ENCODE assay signal across 21 cellular contexts in genomic region chr12:118821386-118821928, GRCh38.
DNase-seq lines count a peak whose midpoint lies in the region; ATAC-seq and TF ChIP-seq lines count a peak whose summit lies in the region.
"Had no signal": no experiment of that assay in that cellular context is flagged by ENCODE, and none has a peak within 500 bp of the region (broad histone marks: within the 10 kb centered on the region; RNA-seq: fewer than 3 reads in every experiment).

No MANE protein-coding gene starts in this region.

- H3K36me3 Mint-ChIP-seq in H9 (ENCODE audit: insufficient read depth in 1 of 3, low read depth in 3 of 3) (no peaks in the 10 kb centered on the region), WTC11 (no peaks in the 10 kb centered on the region)
- H3K36me3 Mint-ChIP-seq: CD4-positive, CD25-positive, alpha-beta regulatory T cell had no signal

- H3K9me3 ChIP-seq in H9 (ENCODE audit: control insufficient read depth, low read depth, low read length) (no peaks in the 10 kb centered on the region), neuronal stem cell (replicated peaks in 1 of 2; ENCODE audit: control insufficient read depth in 2 of 2, insufficient read depth in 1 of 2, low read depth in 1 of 2, low read length in 2 of 2) (no peaks in the 10 kb centered on the region)
- H3K9me3 ChIP-seq: Caco-2, Peyer's patch had no signal

- WGBS in H9 (ENCODE audit: extremely low coverage, insufficient read length, low lambda C conversion rate), result no CpG with 5 or more reads among the region's 5 CpGs
- no CpG with 5 or more reads among the region's 5 CpGs for WGBS in neuronal stem cell (ENCODE audit: extremely low coverage in 2 of 2, insufficient read length in 2 of 2, insufficient replicate concordance in 1 of 2), 2 donors

- H3K79me2 ChIP-seq in H9 (ENCODE audit: insufficient read depth, low read length), result no peaks in the 10 kb centered on the region

- TF ChIP-seq CTCF in H9 (conservative IDR thresholded peaks at IDR 0.05) (peak; percentile 53), WTC11 (IDR thresholded peaks at IDR 0.05) (no peak)

- H4K91ac ChIP-seq in H9 (ENCODE audit: insufficient read length, low read depth, low read length), result no peak overlapping the region
- H4K91ac ChIP-seq in neuronal stem cell (ENCODE audit: low read depth, low read length, poor library complexity), result no peak overlapping the region

- no peak overlapping the region for H2BK120ac ChIP-seq in H9 (ENCODE audit: low read depth, low read length, poor library complexity, severe bottlenecking)
- no peak overlapping the region for H2BK120ac ChIP-seq in neuronal stem cell (ENCODE audit: low read depth, low read length)

- peak; percentile 65; the same call in 1 of the 2 replicates for ATAC-seq in WTC11
- ATAC-seq: Right ventricle myocardium inferior had no signal

- DNase-seq in NCI-H146 (lab: John Stamatoyannopoulos, UW) (peak; percentile 33), NCI-H146 treated with DMSO at 0.1 percent for 48 hours (lab: John Stamatoyannopoulos, UW; ENCODE audit: unreplicated experiment) (no peak), H9 (no peak), WTC11 (ENCODE audit: low spot score) (no peak), iPS-NIHi7 (ENCODE audit: extremely low spot score) (peak; percentile 31), occipital lobe (lab: John Stamatoyannopoulos, UW) (no peak), neuronal stem cell (ENCODE audit: low spot score) (no peak), DMS153 (lab: John Stamatoyannopoulos, UW) (no peak)
- DNase-seq: AML-193; Caco-2; CD4-positive, CD25-positive, alpha-beta regulatory T cell; GF-D8; KG1; MV-4-11; NCI-H187 treated with DMSO at 0.1 percent for 48 hours; NCI-H2171; NCI-H526; NK-92 treated with Interleukin-12 subunit alpha and Interleukin-12 subunit beta, amount 100 ng/mL, for 24 hours; Peyer's patch had no signal

- no peak overlapping the region for H3K4me3 ChIP-seq in neuronal stem cell (ENCODE audit: low read length in 2 of 2)
- H3K4me3 ChIP-seq: Peyer's patch had no signal

- H3K4me2 ChIP-seq in H9 (ENCODE audit: insufficient read depth, insufficient read length, low read length) (no peak overlapping the region), neuronal stem cell (ENCODE audit: insufficient read depth, low read length, poor library complexity, severe bottlenecking) (no peak overlapping the region)

- no peak overlapping the region for H3K27ac Mint-ChIP-seq in H9
- no peak overlapping the region for H3K27ac Mint-ChIP-seq in WTC11
- H3K27ac Mint-ChIP-seq: CD4-positive, CD25-positive, alpha-beta regulatory T cell had no signal

- H3K9ac ChIP-seq in H9 (ENCODE audit: extremely low read depth, insufficient read length, low read length) (no peak overlapping the region), neuronal stem cell (ENCODE audit: low read depth, low read length, poor library complexity) (no peak overlapping the region)

- no peaks in the 10 kb centered on the region; a peak in 1 of 5 replicates for H3K9me3 Mint-ChIP-seq in H9
- no peaks in the 10 kb centered on the region for H3K9me3 Mint-ChIP-seq in WTC11

- H4K20me1 ChIP-seq in H9 (ENCODE audit: control insufficient read depth, insufficient read depth, insufficient read length), result no peaks in the 10 kb centered on the region

- CTCF ChIA-PET in WTC11 (lab: Charles Lee), result interaction anchor here (0.6 to 1.8 kb wide), 6 partner anchors 23 to 375 kb away, joined by 3 to 8 read pairs (median 3); no protein-coding TSS in a partner anchor

- POLR2A ChIA-PET in WTC11 (lab: Charles Lee), result no interaction called here

- H2AFZ ChIP-seq in H9 (ENCODE audit: low read length) (no peak overlapping the region), neuronal stem cell (ENCODE audit: low read length) (no peak overlapping the region)

- H4K5ac ChIP-seq in H9 (ENCODE audit: insufficient read length, low read depth, low read length), result no peak overlapping the region

- no peak overlapping the region for H4K8ac ChIP-seq in H9 (replicated peaks; ENCODE audit: insufficient read length, low read depth, low read length)
- H4K8ac ChIP-seq in neuronal stem cell (ENCODE audit: low read depth, low read length), result no peak overlapping the region

- H3K14ac ChIP-seq in H9 (ENCODE audit: insufficient read depth, low read length), result no peak overlapping the region
- H3K14ac ChIP-seq in neuronal stem cell (ENCODE audit: low read length), result no peak overlapping the region

- no peaks in the 10 kb centered on the region for H3K36me3 ChIP-seq in neuronal stem cell (replicated peaks in 1 of 2; ENCODE audit: control insufficient read depth in 2 of 2, insufficient read depth in 2 of 2, low read length in 2 of 2)
- H3K36me3 ChIP-seq: Peyer's patch had no signal

- no peaks in the 10 kb centered on the region for H3K27me3 ChIP-seq in H9 (ENCODE audit: insufficient read depth, low read length)
- no peaks in the 10 kb centered on the region for H3K27me3 ChIP-seq in neuronal stem cell (ENCODE audit: control insufficient read depth in 3 of 3, insufficient read depth in 3 of 3, low read depth in 1 of 3, low read length in 3 of 3)
- H3K27me3 ChIP-seq: Peyer's patch had no signal

- H3K27ac ChIP-seq in H9 (ENCODE audit: insufficient read length, low read depth, low read length) (no peak overlapping the region), neuronal stem cell (replicated peaks; ENCODE audit: low read length) (no peak overlapping the region)
- H3K27ac ChIP-seq: 22Rv1, Peyer's patch had no signal

- no peak overlapping the region for H3K4ac ChIP-seq in H9 (ENCODE audit: low read depth, low read length)
- H3K4ac ChIP-seq in neuronal stem cell (ENCODE audit: low read length), result no peak overlapping the region

- H3K79me1 ChIP-seq in H9 (ENCODE audit: insufficient read depth, low read depth, low read length, poor library complexity, severe bottlenecking) (no peaks in the 10 kb centered on the region), neuronal stem cell (ENCODE audit: low read depth, low read length) (no peaks in the 10 kb centered on the region)

- H3K4me1 ChIP-seq in H9 (ENCODE audit: insufficient read depth, low read length) (no peaks in the 10 kb centered on the region), neuronal stem cell (ENCODE audit: control insufficient read depth in 2 of 2, insufficient read depth in 1 of 2, low read depth in 1 of 2, low read length in 2 of 2) (no peaks in the 10 kb centered on the region)
- H3K4me1 ChIP-seq: Caco-2, Peyer's patch had no signal

- H2BK20ac ChIP-seq in H9 (ENCODE audit: low read depth, low read length, poor library complexity, severe bottlenecking), result no peak overlapping the region

- H3K27me3 Mint-ChIP-seq in H9 (ENCODE audit: low read depth), result no peaks in the 10 kb centered on the region; the same call in none of the 2 replicates
- H3K27me3 Mint-ChIP-seq in WTC11 (ENCODE audit: low read depth), result peaks cover 2% of the 10 kb centered on the region
- H3K27me3 Mint-ChIP-seq: CD4-positive, CD25-positive, alpha-beta regulatory T cell had no signal

- no peak overlapping the region for H3T11ph ChIP-seq in H9 (ENCODE audit: low read length)

- H2BK12ac ChIP-seq in H9 (ENCODE audit: insufficient read length, low read depth, low read length) (no peak overlapping the region), neuronal stem cell (ENCODE audit: low read length) (no peak overlapping the region)

- H3K56ac ChIP-seq in H9 (ENCODE audit: insufficient read length, low read depth, low read length), result no peak overlapping the region

- H3K23ac ChIP-seq in H9 (ENCODE audit: insufficient read length, low read depth, low read length) (no peak overlapping the region), neuronal stem cell (ENCODE audit: low read depth, low read length, poor library complexity) (no peak overlapping the region)

- H3K23me2 ChIP-seq in H9 (ENCODE audit: insufficient read length, low read depth, low read length, poor library complexity, severe bottlenecking), result no peaks in the 10 kb centered on the region

- H2BK5ac ChIP-seq in H9 (ENCODE audit: insufficient read length, low read length) (no peak overlapping the region), neuronal stem cell (ENCODE audit: low read length) (no peak overlapping the region)

- H2BK15ac ChIP-seq in H9 (ENCODE audit: low read depth, low read length) (no peak overlapping the region), neuronal stem cell (ENCODE audit: low read length) (no peak overlapping the region)

- H3K4me1 Mint-ChIP-seq in H9 (peaks cover 6 to 8% of the 10 kb centered on the region in 2 experiments), WTC11 (peaks cover 8% of the 10 kb centered on the region)
- H3K4me1 Mint-ChIP-seq: CD4-positive, CD25-positive, alpha-beta regulatory T cell had no signal

- no peak overlapping the region for H3K4me3 Mint-ChIP-seq in H9
- no peak overlapping the region for H3K4me3 Mint-ChIP-seq in WTC11
- H3K4me3 Mint-ChIP-seq: CD4-positive, CD25-positive, alpha-beta regulatory T cell had no signal

- H3K18ac ChIP-seq in H9 (ENCODE audit: insufficient read length, low read depth, low read length) (no peak overlapping the region), neuronal stem cell (ENCODE audit: low read length) (no peak overlapping the region)

- no peak overlapping the region for H2AK5ac ChIP-seq in H9 (ENCODE audit: insufficient read length, low read length)
- H2AK5ac ChIP-seq in neuronal stem cell (ENCODE audit: low read depth, low read length), result no peak overlapping the region

TF ChIP-seq in WTC11, 78 proteins besides CTCF, POLR2A, EP300 and RAD21 (continues in another document):
- no peak for TF ChIP-seq ETV6 (CRISPR knock-in tag; IDR thresholded peaks at IDR 0.05)
- TF ChIP-seq AR (CRISPR knock-in tag; IDR thresholded peaks at IDR 0.05), result no peak
- no peak for TF ChIP-seq FOXP1 (CRISPR knock-in tag; IDR thresholded peaks at IDR 0.05; ENCODE audit: borderline replicate concordance)
- no peak for TF ChIP-seq ELF4 (CRISPR knock-in tag; IDR thresholded peaks at IDR 0.05; ENCODE audit: low read depth)
- no peak for TF ChIP-seq ZNF232 (CRISPR knock-in tag; IDR thresholded peaks at IDR 0.05)

Comparison
In these comparisons a context has a peak if more than half of its experiments do, and no peak if none do; other contexts are left out.
1. DNase-seq: peak in NCI-H146 (single experiment) and iPS-NIHi7 (single experiment); none in NCI-H146 treated with DMSO at 0.1 percent for 48 hours (single experiment), H9 (single experiment), WTC11 (single experiment), occipital lobe (single experiment), neuronal stem cell (single experiment) and DMS153 (single experiment).